9 cellular contexts compared by ENCODE assay signal in genomic region chr9:81826541-81826906, GRCh38.
DNase-seq lines count a peak whose midpoint lies in the region; ATAC-seq and TF ChIP-seq lines count a peak whose summit lies in the region.
"Had no signal": no experiment of that assay in that cellular context is flagged by ENCODE, and none has a peak within 500 bp of the region (broad histone marks: within the 10 kb centered on the region; RNA-seq: fewer than 3 reads in every experiment).

No MANE protein-coding gene starts in this region.

- no peaks in the 10 kb centered on the region for H3K9me3 Mint-ChIP-seq in endodermal cell

- peak overlapping the region; percentile 47 for H4K8ac ChIP-seq in mesenchymal stem cell (ENCODE audit: low read length)

- no peak overlapping the region for H2BK15ac ChIP-seq in mesenchymal stem cell (ENCODE audit: low read depth, poor library complexity, severe bottlenecking)

- ATAC-seq in left lobe of liver (no peak), GM18858 (IDR thresholded peaks at IDR 0.05; ENCODE audit: unreplicated experiment) (no peak)

- H3K14ac ChIP-seq in mesenchymal stem cell (ENCODE audit: low read length in 2 of 2), result no peak overlapping the region

- H3K27me3 ChIP-seq in endodermal cell (ENCODE audit: control insufficient read depth, insufficient read depth, low read length, poor library complexity, severe bottlenecking), result peaks cover 10% of the 10 kb centered on the region
- peaks cover 0 to 17% of the 10 kb centered on the region in 2 experiments for H3K27me3 ChIP-seq in mesenchymal stem cell (ENCODE audit: control insufficient read depth in 1 of 2, insufficient read depth in 1 of 2, low read length in 2 of 2)

- H3K4me1 ChIP-seq in endodermal cell (ENCODE audit: control insufficient read depth, insufficient read depth, low read length) (peaks cover 12% of the 10 kb centered on the region), mesenchymal stem cell (ENCODE audit: control insufficient read depth, insufficient read depth, low read depth, low read length) (peaks cover 8% of the 10 kb centered on the region)

- H3K9ac ChIP-seq in endodermal cell (ENCODE audit: extremely low read depth, low read length, poor library complexity, severe bottlenecking) (no peak overlapping the region), mesenchymal stem cell (ENCODE audit: low read length) (no peak overlapping the region)

- H3K4ac ChIP-seq in mesenchymal stem cell (ENCODE audit: low read depth in 1 of 2, low read length in 2 of 2), result peak overlapping the region; percentile 4 to 24

- H3K27me3 Mint-ChIP-seq in endodermal cell (ENCODE audit: insufficient read depth), result peaks cover 43% of the 10 kb centered on the region

- no peak for TF ChIP-seq CTCF in endodermal cell (conservative IDR thresholded peaks at IDR 0.05)

- H2BK12ac ChIP-seq in mesenchymal stem cell (ENCODE audit: low read length in 2 of 2), result peak overlapping the region; percentile 38 to 66

- WGBS in endodermal cell (ENCODE audit: insufficient coverage in 1 of 2, insufficient read length in 1 of 2), 2 experiments, result 88 to 92% methylated on average over 14 of the region's 14 CpGs
- WGBS in mesenchymal stem cell, result 96% methylated on average over 14 of the region's 14 CpGs

- H3K27ac ChIP-seq in endodermal cell (ENCODE audit: low read depth, low read length) (peak overlapping the region; percentile 83), mesenchymal stem cell (ENCODE audit: low read length, poor library complexity, severe bottlenecking) (no peak overlapping the region)

- H3K36me3 ChIP-seq in endodermal cell (ENCODE audit: control insufficient read depth, insufficient read depth, low read length) (no peaks in the 10 kb centered on the region), mesenchymal stem cell (ENCODE audit: control insufficient read depth in 1 of 2, insufficient read depth in 2 of 2, low read depth in 1 of 2, low read length in 2 of 2) (no peaks in the 10 kb centered on the region)

- H3K4me2 ChIP-seq in mesenchymal stem cell (ENCODE audit: low read length, poor library complexity, severe bottlenecking), result no peak overlapping the region

- H3K23ac ChIP-seq in mesenchymal stem cell (ENCODE audit: low read length in 2 of 2), result no peak overlapping the region

- no peaks in the 10 kb centered on the region for H3K79me1 ChIP-seq in mesenchymal stem cell (replicated peaks; ENCODE audit: low read length, poor library complexity, severe bottlenecking)

- no peaks in the 10 kb centered on the region for H3K36me3 Mint-ChIP-seq in endodermal cell (ENCODE audit: low read depth)

- peaks cover 71% of the 10 kb centered on the region for H3K4me1 Mint-ChIP-seq in endodermal cell

- H3K27ac Mint-ChIP-seq in endodermal cell, result no peak overlapping the region

- no peak overlapping the region for H4K91ac ChIP-seq in mesenchymal stem cell (ENCODE audit: low read length)

- H3K4me3 ChIP-seq in endodermal cell (ENCODE audit: low read length), result no peak overlapping the region
- H3K4me3 ChIP-seq in mesenchymal stem cell (ENCODE audit: insufficient read depth in 1 of 2, low read depth in 1 of 2, low read length in 2 of 2), result no peak overlapping the region

- no peak overlapping the region for H3K4me3 Mint-ChIP-seq in endodermal cell

- no peak overlapping the region for H2BK5ac ChIP-seq in mesenchymal stem cell (ENCODE audit: low read depth, low read length, poor library complexity, severe bottlenecking)

- H3K18ac ChIP-seq in mesenchymal stem cell (ENCODE audit: low read depth in 1 of 2, low read length in 2 of 2), result peak overlapping the region; percentile 18 to 38

- peak overlapping the region; percentile 55 for H2BK120ac ChIP-seq in mesenchymal stem cell (ENCODE audit: low read depth, low read length)

- H3K9me3 ChIP-seq in endodermal cell (ENCODE audit: control insufficient read depth, low read length) (no peaks in the 10 kb centered on the region), mesenchymal stem cell (ENCODE audit: control insufficient read depth, low read length) (no peaks in the 10 kb centered on the region)

- peak overlapping the region; percentile 84 for H2AK5ac ChIP-seq in mesenchymal stem cell (ENCODE audit: low read length, severe bottlenecking)

- DNase-seq in AG08396 (ENCODE audit: low spot score), result peak; percentile 36
- peak; percentile 87 for DNase-seq in NCI-H2196 (lab: John Stamatoyannopoulos, UW; ENCODE audit: unreplicated experiment)
- DNase-seq in endodermal cell, result no peak
- DNase-seq in mesenchymal stem cell, result no peak
- no peak for DNase-seq in left lobe of liver (ENCODE audit: low spot score)
- DNase-seq in NCI-H146 treated with DMSO at 0.1 percent for 48 hours (lab: John Stamatoyannopoulos, UW; ENCODE audit: unreplicated experiment), result no peak
- DNase-seq in activated CD4-positive, alpha-beta T cell treated with anti-CD3 and anti-CD28 coated beads for 4 hours, result no peak
- DNase-seq: NCI-H524 had no signal

- H2AFZ ChIP-seq in mesenchymal stem cell (ENCODE audit: low read depth, low read length), result no peak overlapping the region

Comparison
In these comparisons a context has a peak if more than half of its experiments do, and no peak if none do; other contexts are left out.
1. DNase-seq: peak in AG08396 (single experiment) and NCI-H2196 (single experiment); none in endodermal cell (single experiment), mesenchymal stem cell (single experiment), left lobe of liver (single experiment), NCI-H146 treated with DMSO at 0.1 percent for 48 hours (single experiment) and activated CD4-positive, alpha-beta T cell treated with anti-CD3 and anti-CD28 coated beads for 4 hours (0 of 2).